18 cellular contexts compared by ENCODE assay signal in genomic region chr3:102750322-102750721, GRCh38.
"Had no signal": no experiment of that assay in that cellular context is flagged by ENCODE, and none has a peak within 500 bp of the region (broad histone marks: within the 10 kb centered on the region; RNA-seq: fewer than 3 reads in every experiment).

No MANE protein-coding gene starts in this region.

- H3K4me1 ChIP-seq: SJSA1 had no signal

- H3K36me3 ChIP-seq: SJSA1 had no signal

- H3K9ac ChIP-seq: KMS-11 had no signal

- H3K9me3 ChIP-seq: SJSA1 had no signal

- H3K27ac ChIP-seq: KMS-11, SJSA1, SK-N-MC had no signal

- H3K4me2 ChIP-seq: KMS-11 had no signal

- H3K27me3 ChIP-seq: SJSA1 had no signal

- DNase-seq: Kasumi-1, MM.1S, NCI-H1092 treated with DMSO at 0.1 percent for 48 hours, NCI-H1436, NCI-H187, NCI-H2029, NCI-H2081 treated with DMSO at 0.1 percent for 48 hours, NCI-H2171, NCI-H226, NCI-H510A treated with DMSO at 0.1 percent for 48 hours, NCI-H526, Right ventricle myocardium superior, RPMI8226, SIG-M5 had no signal

- FAIRE-seq: RCC 7860 had no signal

- H3K4me3 ChIP-seq: SJSA1, SK-N-MC had no signal
